ENCODE assay signal across 8 cellular contexts in the genomic region with DNA sequence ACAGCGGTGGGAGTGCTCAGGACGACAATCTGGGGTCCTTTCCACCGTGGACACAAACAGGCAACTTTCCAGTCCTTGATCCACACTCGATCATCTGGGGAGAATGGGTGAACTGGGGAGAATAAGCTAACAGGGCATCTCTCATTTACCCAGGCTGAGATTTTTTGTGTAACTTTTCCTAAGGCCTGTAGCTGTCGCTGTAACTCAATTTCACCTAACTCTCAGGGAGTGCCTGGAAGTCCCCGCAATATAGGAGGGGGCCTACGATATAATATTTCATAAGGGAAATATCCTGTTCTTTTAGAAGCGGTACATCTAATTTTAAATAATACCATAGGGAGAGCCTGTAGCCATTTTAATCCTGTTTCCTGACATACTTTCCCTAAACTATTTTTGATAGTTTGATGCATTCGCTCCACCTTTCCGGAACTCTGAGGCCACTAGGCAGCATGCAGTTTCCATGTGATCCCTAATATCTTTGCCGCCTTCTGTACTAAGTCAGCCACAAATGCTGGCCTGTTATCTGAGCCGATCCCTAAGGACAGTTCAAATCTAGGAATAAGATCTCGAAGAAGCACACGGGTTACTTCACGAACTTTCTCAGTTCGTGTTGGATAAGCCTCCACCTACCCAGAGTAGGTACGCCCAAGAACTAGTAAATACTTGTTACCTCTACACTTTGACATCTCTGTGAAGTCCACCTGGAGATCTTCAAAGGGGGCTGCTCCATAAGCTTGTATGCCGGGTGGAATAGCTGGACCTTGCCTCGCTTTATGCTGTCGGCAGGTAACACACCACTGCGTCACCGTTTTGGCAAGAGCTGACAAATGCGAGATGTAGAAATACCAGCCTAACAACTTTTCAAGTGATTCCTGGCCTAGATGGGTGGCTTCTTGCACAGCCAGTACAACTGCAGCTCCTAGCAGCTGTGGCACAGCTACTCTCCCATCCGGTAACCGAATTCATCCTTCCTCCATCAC.
DNase-seq lines count a peak whose midpoint lies in the region; ATAC-seq, FAIRE-seq and TF ChIP-seq lines count a peak whose summit lies in the region.
"Not testable (repeated sequence)": the region's sequence is repeated elsewhere in the genome, so short reads cannot be mapped to it uniquely, and the experiment has no call there.

No MANE protein-coding gene starts in this region.

- not testable (repeated sequence) for H3K9me3 Mint-ChIP-seq in astrocyte (ENCODE audit: unreplicated experiment)

- not testable (repeated sequence) for H3F3A ChIP-seq in OCI-LY1 (ENCODE audit: insufficient read depth, low read length)

- WGBS in A549 (ENCODE audit: missing lambda C conversion rate), result 52% methylated on average over 25 of the region's 25 CpGs

- POLR2A ChIA-PET in A549 (lab: Yijun Ruan, JAX), result interaction anchor here (0.7 kb wide), 1 partner anchor 162 kb away, joined by 3 read pairs; the partner anchor contains the start of gene ALDH3B1

- TF ChIP-seq CTCF in A549 (IDR thresholded peaks at IDR 0.05) (peak; percentile 46), OCI-LY1 (IDR thresholded peaks at IDR 0.05; ENCODE audit: low read length) (peak; percentile 41), astrocyte (IDR thresholded peaks at IDR 0.05; ENCODE audit: insufficient read depth, low read depth, low read length) (peak; percentile 33), epithelial cell of proximal tubule (conservative IDR thresholded peaks at IDR 0.05; ENCODE audit: low read depth, low read length) (peak; percentile 47), kidney epithelial cell (IDR thresholded peaks at IDR 0.05; ENCODE audit: insufficient read depth, low read length, poor library complexity, severe bottlenecking) (peak; percentile 27), parathyroid adenoma (IDR thresholded peaks at IDR 0.05) (peak; percentile 9)

- CTCF ChIA-PET in A549 (lab: Yijun Ruan, JAX), result interaction anchor here (1.1 to 2.3 kb wide), 2 partner anchors 108 to 149 kb away, joined by 3 to 15 read pairs; no protein-coding TSS in a partner anchor

- FAIRE-seq in A549 (lab: Jason Lieb, UNC); astrocyte (lab: Jason Lieb, UNC): not testable (repeated sequence)

- ATAC-seq in A549, result not testable (repeated sequence)

- not testable (repeated sequence) for H2AFZ ChIP-seq in OCI-LY1 (ENCODE audit: low read length); astrocyte (ENCODE audit: low read depth, low read length)
- peak overlapping the region; percentile 60 for H2AFZ ChIP-seq in parathyroid adenoma

- H3K9me3 ChIP-seq in A549; OCI-LY1 (ENCODE audit: low read length); astrocyte (ENCODE audit: insufficient read depth, low read depth, low read length); parathyroid adenoma (ENCODE audit: control insufficient read depth, low read length): not testable (repeated sequence)

- H3K4me2 ChIP-seq in A549; OCI-LY1 (ENCODE audit: low read length); astrocyte (ENCODE audit: low read length): not testable (repeated sequence)
- peak overlapping the region; percentile 38 for H3K4me2 ChIP-seq in parathyroid adenoma (ENCODE audit: low read length)

- H4K20me1 ChIP-seq in OCI-LY1 (ENCODE audit: insufficient read depth, low read length); astrocyte (ENCODE audit: insufficient read depth, low read length): not testable (repeated sequence)

- peaks cover 19% of the 10 kb centered on the region for H3K4me1 Mint-ChIP-seq in astrocyte (ENCODE audit: low read depth, unreplicated experiment)

- not testable (repeated sequence) for H3K4me3 ChIP-seq in A549; OCI-LY1 (ENCODE audit: low read depth, low read length, poor library complexity, severe bottlenecking); astrocyte (ENCODE audit: insufficient read depth, low read depth, low read length); epithelial cell of proximal tubule (ENCODE audit: low read depth, low read length); kidney epithelial cell (ENCODE audit: low read depth, low read length)
- peak overlapping the region; percentile 16 for H3K4me3 ChIP-seq in parathyroid adenoma (ENCODE audit: low read depth, low read length)

- H3K4me3 Mint-ChIP-seq in astrocyte (ENCODE audit: unreplicated experiment), result not testable (repeated sequence)

- not testable (repeated sequence) for H3K27me3 ChIP-seq in OCI-LY1 (ENCODE audit: insufficient read depth, low read length); astrocyte (ENCODE audit: insufficient read depth, low read length); kidney epithelial cell (ENCODE audit: control insufficient read depth, insufficient read depth, low read length); parathyroid adenoma (ENCODE audit: control insufficient read depth, insufficient read depth, low read length)

- not testable (repeated sequence) for H3K9me2 ChIP-seq in OCI-LY1 (ENCODE audit: low read depth, low read length)

- H3K36me3 ChIP-seq in OCI-LY1 (ENCODE audit: insufficient read depth, low read length); astrocyte (ENCODE audit: insufficient read depth, low read length); kidney epithelial cell (ENCODE audit: control insufficient read depth, insufficient read depth, low read length); parathyroid adenoma (ENCODE audit: control insufficient read depth, insufficient read depth, low read length): not testable (repeated sequence)

- not testable (repeated sequence) for H3K27ac ChIP-seq in A549; OCI-LY1 (ENCODE audit: low read depth, low read length, poor library complexity, severe bottlenecking); astrocyte (ENCODE audit: low read depth, low read length)
- H3K27ac ChIP-seq in parathyroid adenoma, result peak overlapping the region; percentile 78

- H3K27ac Mint-ChIP-seq in astrocyte (ENCODE audit: unreplicated experiment), result not testable (repeated sequence)

- H3K79me2 ChIP-seq in OCI-LY1 (ENCODE audit: insufficient read depth, low read length); astrocyte (ENCODE audit: insufficient read depth, low read length); parathyroid adenoma: not testable (repeated sequence)

- not testable (repeated sequence) for TF ChIP-seq EP300 in A549 (IDR thresholded peaks at IDR 0.05)

- H3K27me3 Mint-ChIP-seq in astrocyte (ENCODE audit: low read depth, unreplicated experiment), result not testable (repeated sequence)

- not testable (repeated sequence) for TF ChIP-seq POLR2A in A549 (IDR thresholded peaks at IDR 0.05; ENCODE audit: low read length)

- peak; percentile 41 to 42; a peak in 3 of 5 replicates for TF ChIP-seq RAD21 in A549 (conservative IDR thresholded peaks at IDR 0.05 in 1 of 2, IDR thresholded peaks at IDR 0.05 in 1 of 2)

- H3K36me3 Mint-ChIP-seq in astrocyte (ENCODE audit: low read depth, unreplicated experiment), result not testable (repeated sequence)

- H3K4me1 ChIP-seq in A549; OCI-LY1 (ENCODE audit: insufficient read depth, low read length, severe bottlenecking); astrocyte (ENCODE audit: insufficient read depth, low read length); parathyroid adenoma: not testable (repeated sequence)

- H3K9ac ChIP-seq in OCI-LY1 (ENCODE audit: low read length); astrocyte (ENCODE audit: low read length); parathyroid adenoma: not testable (repeated sequence)

- DNase-seq in A549 (ENCODE audit: low read depth in 1 of 2, low spot score in 1 of 2) (peak in 1 of 2 experiments; percentile 3), DMS79 (lab: John Stamatoyannopoulos, UW) (peak; percentile 53), HT-29 (ENCODE audit: low spot score) (peak; percentile 41)
- not testable (repeated sequence) for DNase-seq in astrocyte (ENCODE audit: low read depth); epithelial cell of proximal tubule (ENCODE audit: low read depth); kidney epithelial cell (ENCODE audit: low read depth)

TF ChIP-seq in A549, 52 proteins besides CTCF, POLR2A, EP300 and RAD21:
- TF ChIP-seq SMC3 (IDR thresholded peaks at IDR 0.05), result 0 out of 3 replicates have a peak, but pooled peaks have one; percentile 15
